ENCODE assay signal across 19 cellular contexts in the genomic region with DNA sequence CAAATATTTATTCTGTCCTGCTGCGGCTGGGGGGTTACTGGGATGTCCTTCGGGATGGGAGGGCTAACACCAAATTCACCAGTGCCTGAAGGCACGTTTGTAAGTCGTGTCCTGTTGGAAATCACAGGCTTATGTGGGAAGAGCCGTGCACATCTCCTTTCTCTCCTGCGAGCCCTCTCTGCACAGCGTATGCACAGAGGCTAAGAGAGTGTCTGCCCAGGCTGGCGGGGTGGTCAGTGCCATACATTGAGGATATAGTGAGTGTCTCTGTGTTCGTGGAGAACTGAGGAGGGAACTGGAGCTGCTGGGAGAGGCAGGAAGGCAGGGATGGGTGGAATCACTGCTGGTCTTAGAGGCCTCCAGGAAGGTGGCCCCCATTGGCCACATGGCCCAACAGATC.
A peak's percentile ranks its signal among the peaks of the same experiment; 100 is the strongest.
DNase-seq lines count a peak whose midpoint lies in the region; TF ChIP-seq lines count a peak whose summit lies in the region.
"Had no signal": no experiment of that assay in that cellular context is flagged by ENCODE, and none has a peak within 500 bp of the region (broad histone marks: within the 10 kb centered on the region; RNA-seq: fewer than 3 reads in every experiment).

No MANE protein-coding gene starts in this region.

- H3K4me2 ChIP-seq in BLaER1 (peak overlapping the region; percentile 13; the same call in 1 of the 2 replicates), OCI-LY1 (ENCODE audit: low read length) (peak overlapping the region; percentile 49; the same call in 1 of the 2 replicates), osteoblast (ENCODE audit: insufficient read depth, low read length) (no peak overlapping the region)

- H4K20me1 ChIP-seq in BLaER1 (no peaks in the 10 kb centered on the region), OCI-LY1 (ENCODE audit: insufficient read depth, low read length) (no peaks in the 10 kb centered on the region), osteoblast (ENCODE audit: insufficient read depth, low read length) (no peaks in the 10 kb centered on the region)

- TF ChIP-seq CTCF in OCI-LY1 (IDR thresholded peaks at IDR 0.05; ENCODE audit: low read length) (no peak), osteoblast (IDR thresholded peaks at IDR 0.05; ENCODE audit: extremely low read depth, low read depth, low read length) (no peak), nephron progenitor cell (IDR thresholded peaks at IDR 0.05) (no peak)

- H2AFZ ChIP-seq in OCI-LY1 (ENCODE audit: low read length) (no peak overlapping the region), osteoblast (ENCODE audit: low read length) (no peak overlapping the region)

- no peaks in the 10 kb centered on the region for H3K9me3 Mint-ChIP-seq in nephron progenitor cell

- H3K9me2 ChIP-seq in OCI-LY1 (ENCODE audit: low read depth, low read length) = no peaks in the 10 kb centered on the region

- H3K36me3 Mint-ChIP-seq in nephron progenitor cell (ENCODE audit: low read depth) = no peaks in the 10 kb centered on the region

- H3K9me3 ChIP-seq in BLaER1 (no peaks in the 10 kb centered on the region), OCI-LY1 (ENCODE audit: low read length) (no peaks in the 10 kb centered on the region), osteoblast (ENCODE audit: low read depth, low read length) (no peaks in the 10 kb centered on the region)

- H3K27ac Mint-ChIP-seq in nephron progenitor cell = no peak overlapping the region

- peaks cover 87% of the 10 kb centered on the region for H3K4me1 ChIP-seq in BLaER1
- H3K4me1 ChIP-seq in OCI-LY1 (ENCODE audit: insufficient read depth, low read length, severe bottlenecking) = peaks cover 91% of the 10 kb centered on the region
- H3K4me1 ChIP-seq in osteoblast (ENCODE audit: insufficient read depth, low read length) = no peaks in the 10 kb centered on the region

- peaks cover 18% of the 10 kb centered on the region for H3K4me1 Mint-ChIP-seq in nephron progenitor cell

- H3K4me3 Mint-ChIP-seq in nephron progenitor cell = no peak overlapping the region

- H3F3A ChIP-seq in OCI-LY1 (ENCODE audit: insufficient read depth, low read length) = no peaks in the 10 kb centered on the region

- H3K27me3 Mint-ChIP-seq in nephron progenitor cell (ENCODE audit: low read depth, poor library complexity) = no peaks in the 10 kb centered on the region

- H3K27me3 ChIP-seq in BLaER1 = no peaks in the 10 kb centered on the region
- H3K27me3 ChIP-seq in OCI-LY1 (ENCODE audit: insufficient read depth, low read length) = no peaks in the 10 kb centered on the region
- no peaks in the 10 kb centered on the region for H3K27me3 ChIP-seq in osteoblast (ENCODE audit: insufficient read depth, low read length)

- H3K27ac ChIP-seq in BLaER1 (peak overlapping the region; percentile 5; the same call in 1 of the 2 replicates), OCI-LY1 (ENCODE audit: low read depth, low read length, poor library complexity, severe bottlenecking) (peak overlapping the region; percentile 99), osteoblast (ENCODE audit: low read depth, low read length) (no peak overlapping the region)

- H3K9ac ChIP-seq in BLaER1 (no peak overlapping the region), OCI-LY1 (ENCODE audit: low read length) (peak overlapping the region; percentile 66; the same call in 1 of the 2 replicates)

- no peaks in the 10 kb centered on the region for H3K79me2 ChIP-seq in OCI-LY1 (ENCODE audit: insufficient read depth, low read length)
- H3K79me2 ChIP-seq in osteoblast (ENCODE audit: insufficient read depth, low read length) = no peaks in the 10 kb centered on the region

- no peak overlapping the region for H3K4me3 ChIP-seq in BLaER1
- H3K4me3 ChIP-seq in OCI-LY1 (ENCODE audit: low read depth, low read length, poor library complexity, severe bottlenecking) = no peak overlapping the region
- H3K4me3 ChIP-seq in osteoblast (ENCODE audit: insufficient read depth, low read length) = no peak overlapping the region
- H3K4me3 ChIP-seq: GM12878 had no signal

- DNase-seq in GM03348 (ENCODE audit: low spot score) (peak; percentile 7), osteoblast (ENCODE audit: insufficient read length, low spot score, missing footprints) (peak; percentile 67), ureter (ENCODE audit: low spot score) (no peak), nephron progenitor cell (no peak), SIG-M5 (lab: John Stamatoyannopoulos, UW) (no peak)
- DNase-seq: C1 segment of cervical spinal cord; DMS 273 treated with DMSO at 0.1 percent for 48 hours; DND-41; KG1; NCI-H1105 treated with DMSO at 0.1 percent for 48 hours; NCI-H1694; NCI-H2081 treated with DMSO at 0.1 percent for 48 hours; NCI-H748 treated with DMSO at 0.1 percent for 48 hours; NK-92 treated with Interleukin-12 subunit alpha and Interleukin-12 subunit beta, amount 100 ng/mL, for 24 hours; OCI-M1; RPMI8226 had no signal

- H3K36me3 ChIP-seq in BLaER1 = 0 out of 2 replicates have a peak, but pooled peaks cover 6% of the 10 kb centered on the region
- peaks cover 42% of the 10 kb centered on the region for H3K36me3 ChIP-seq in OCI-LY1 (ENCODE audit: insufficient read depth, low read length)
- H3K36me3 ChIP-seq in osteoblast (ENCODE audit: insufficient read depth, low read length) = no peaks in the 10 kb centered on the region

Comparison
In these comparisons a context has a peak if more than half of its experiments do, and no peak if none do; other contexts are left out.
1. DNase-seq: peak in GM03348 (single experiment) and osteoblast (single experiment); none in ureter (single experiment), nephron progenitor cell (single experiment) and SIG-M5 (single experiment).